ENCODE assay signal across 8 cellular contexts in genomic region chr15:98647774-98648653, GRCh38. TPM values are rescaled to one million over a fixed set of nuclear protein-coding genes. Genes with fewer than 3 reads are reported as not detected.
A peak's percentile ranks its signal among the peaks of the same experiment; 100 is the strongest.
DNase-seq lines count a peak whose midpoint lies in the region; ATAC-seq and TF ChIP-seq lines count a peak whose summit lies in the region.

Gene IGF1R, plus strand, starts transcription at chr15:98648539. Its CDS starts 1,043 bp downstream, at chr15:98649582.

- peaks cover 3% of the 10 kb centered on the region for H3K36me3 Mint-ChIP-seq in activated B cell treated with CpG ODN at 0.5 μM for 24 hours (ENCODE audit: low read depth)

- CTCF ChIA-PET in activated B cell treated with CpG ODN at 0.5 μM for 24 hours (lab: Charles Lee), result interaction anchor here (1.3 to 2.3 kb wide), 3 partner anchors 129 to 233 kb away, joined by 3 to 12 read pairs (median 5); no protein-coding TSS in a partner anchor

- no peaks in the 10 kb centered on the region for H3K9me3 Mint-ChIP-seq in activated B cell treated with CpG ODN at 0.5 μM for 24 hours

- H3K27me3 Mint-ChIP-seq in activated B cell treated with CpG ODN at 0.5 μM for 24 hours, result peaks cover 26% of the 10 kb centered on the region

- intact Hi-C loops in activated B cell treated with CpG ODN at 0.5 μM for 24 hours (cut with micrococcal nuclease), result loop anchor here (1.0 to 10.0 kb wide), 9 partner anchors 47 to 1954 kb away; partner anchors contain the start of genes ADAMTS17, ARRDC4, ASB7 and LINS1

- H3K27ac Mint-ChIP-seq in activated B cell treated with CpG ODN at 0.5 μM for 24 hours, result peak within 1 kb of the TSS; percentile 76

- peak; percentile 67 for TF ChIP-seq CTCF in 22Rv1 (IDR thresholded peaks at IDR 0.05)
- no peak for TF ChIP-seq CTCF in activated B cell treated with CpG ODN at 0.5 μM for 24 hours (IDR thresholded peaks at IDR 0.05)

- H3K4me3 Mint-ChIP-seq in activated B cell treated with CpG ODN at 0.5 μM for 24 hours, result peak within 1 kb of the TSS; percentile 87

- POLR2A ChIA-PET in activated B cell treated with CpG ODN at 0.5 μM for 24 hours (lab: Charles Lee), result interaction anchor here (0.6 to 1.3 kb wide), 5 partner anchors 48 to 1958 kb away, joined by 3 to 5 read pairs (median 4); no protein-coding TSS in a partner anchor

- H3K27ac ChIP-seq in 22Rv1, result peak within 1 kb of the TSS; percentile 49

- peak; percentile 49 for ATAC-seq in GM18519 (IDR thresholded peaks at IDR 0.05; ENCODE audit: low FRiP score, unreplicated experiment)
- peak; percentile 64 for ATAC-seq in HG03064 (IDR thresholded peaks at IDR 0.05; ENCODE audit: low read depth, unreplicated experiment)
- peak; percentile 83 for ATAC-seq in activated B cell treated with CpG ODN at 0.5 μM for 24 hours (ENCODE audit: low read depth)

- H3K4me1 Mint-ChIP-seq in activated B cell treated with CpG ODN at 0.5 μM for 24 hours, result peaks cover 22% of the 10 kb centered on the region

- DNase-seq in NCI-H2171 treated with DMSO at 0.1 percent for 48 hours (lab: John Stamatoyannopoulos, UW) (peak; percentile 83), activated B cell treated with CpG ODN at 0.5 μM for 24 hours (peak; percentile 88), islet precursor cell (peak; percentile 93)
- peak; percentile 81 for DNase-seq in central memory CD4-positive, alpha-beta T cell
- peak; percentile 77 to 79 for DNase-seq in stimulated activated CD4-positive, alpha-beta T cell treated with anti-CD3 and anti-CD28 coated beads, Interleukin-12 subunit alpha, Interleukin-12 subunit beta, amount 100 ng/mL, for 24 hours (ENCODE audit: low read depth in 2 of 2)

RNA-seq across cellular contexts. Expression of gene IGF1R, which starts in this region (rescaled TPM):
- 5.9 and 6.7 TPM in 2 replicates for total RNA-seq in activated B cell treated with CpG ODN at 0.5 μM for 24 hours

Comparison
In these comparisons a context has a peak if more than half of its experiments do, and no peak if none do; other contexts are left out.
1. Peak in every context shown above with its lines: DNase-seq, ATAC-seq and H3K27ac ChIP-seq.